In the genomic region with DNA sequence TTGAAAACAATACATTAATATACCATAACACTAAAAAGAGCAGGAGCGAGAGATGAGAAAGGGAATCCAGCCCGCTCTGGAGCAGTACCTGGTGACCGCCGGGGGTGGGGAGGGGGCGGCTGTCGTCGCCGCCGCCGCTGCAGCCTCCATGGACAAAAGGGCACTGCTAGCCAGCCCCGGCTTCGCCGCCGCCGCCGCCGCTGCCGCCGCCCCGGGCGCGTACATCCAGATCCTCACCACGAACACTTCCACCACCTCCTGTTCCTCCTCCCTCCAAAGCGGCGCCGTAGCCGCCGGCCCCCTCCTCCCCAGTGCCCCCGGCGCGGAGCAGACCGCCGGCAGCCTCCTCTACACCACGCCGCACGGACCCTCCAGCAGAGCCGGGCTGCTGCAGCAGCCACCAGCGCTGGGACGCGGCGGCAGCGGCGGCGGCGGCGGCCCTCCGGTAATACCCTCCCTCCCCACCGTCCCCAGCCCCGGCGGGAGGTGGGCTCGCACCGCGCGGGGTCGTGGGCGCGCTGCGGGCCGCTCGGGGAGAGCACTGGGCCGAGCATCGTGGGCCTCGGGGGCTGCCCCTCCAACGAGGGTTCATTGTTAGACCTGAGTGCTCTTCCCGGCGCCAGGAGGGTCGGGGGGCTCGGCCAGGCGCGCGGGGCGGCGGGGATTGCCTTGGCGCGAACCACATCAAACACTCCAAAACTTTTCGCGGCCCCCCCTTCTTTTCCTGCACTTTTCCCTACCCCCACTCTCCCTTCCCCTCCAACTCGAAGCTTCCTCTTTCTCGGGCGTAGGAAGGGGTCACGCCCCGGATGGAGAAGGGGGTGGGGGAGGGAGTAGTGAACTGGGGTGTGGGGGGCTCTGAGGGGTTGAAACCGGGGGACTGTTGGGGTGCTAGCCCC, we compare ENCODE assay signal across 2 cellular contexts.
TF ChIP-seq lines count a peak whose summit lies in the region.

No MANE protein-coding gene starts in this region.

TF ChIP-seq in WTC11, 78 proteins besides CTCF, POLR2A, EP300 and RAD21 (continued from another document and continues in another):
- TF ChIP-seq, protein P1, sequence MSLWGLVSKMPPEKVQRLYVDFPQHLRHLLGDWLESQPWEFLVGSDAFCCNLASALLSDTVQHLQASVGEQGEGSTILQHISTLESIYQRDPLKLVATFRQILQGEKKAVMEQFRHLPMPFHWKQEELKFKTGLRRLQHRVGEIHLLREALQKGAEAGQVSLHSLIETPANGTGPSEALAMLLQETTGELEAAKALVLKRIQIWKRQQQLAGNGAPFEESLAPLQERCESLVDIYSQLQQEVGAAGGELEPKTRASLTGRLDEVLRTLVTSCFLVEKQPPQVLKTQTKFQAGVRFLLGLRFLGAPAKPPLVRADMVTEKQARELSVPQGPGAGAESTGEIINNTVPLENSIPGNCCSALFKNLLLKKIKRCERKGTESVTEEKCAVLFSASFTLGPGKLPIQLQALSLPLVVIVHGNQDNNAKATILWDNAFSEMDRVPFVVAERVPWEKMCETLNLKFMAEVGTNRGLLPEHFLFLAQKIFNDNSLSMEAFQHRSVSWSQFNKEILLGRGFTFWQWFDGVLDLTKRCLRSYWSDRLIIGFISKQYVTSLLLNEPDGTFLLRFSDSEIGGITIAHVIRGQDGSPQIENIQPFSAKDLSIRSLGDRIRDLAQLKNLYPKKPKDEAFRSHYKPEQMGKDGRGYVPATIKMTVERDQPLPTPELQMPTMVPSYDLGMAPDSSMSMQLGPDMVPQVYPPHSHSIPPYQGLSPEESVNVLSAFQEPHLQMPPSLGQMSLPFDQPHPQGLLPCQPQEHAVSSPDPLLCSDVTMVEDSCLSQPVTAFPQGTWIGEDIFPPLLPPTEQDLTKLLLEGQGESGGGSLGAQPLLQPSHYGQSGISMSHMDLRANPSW (CRISPR knock-in tag; conservative IDR thresholded peaks at IDR 0.05; ENCODE audit: low read depth): no peak
- TF ChIP-seq GABPB1 (CRISPR knock-in tag; IDR thresholded peaks at IDR 0.05) (no peak), MXD4 (CRISPR knock-in tag; IDR thresholded peaks at IDR 0.05; ENCODE audit: borderline replicate concordance) (no peak), ZNF263 (CRISPR knock-in tag; IDR thresholded peaks at IDR 0.05; ENCODE audit: low read depth) (no peak)
- TF ChIP-seq, protein P2, sequence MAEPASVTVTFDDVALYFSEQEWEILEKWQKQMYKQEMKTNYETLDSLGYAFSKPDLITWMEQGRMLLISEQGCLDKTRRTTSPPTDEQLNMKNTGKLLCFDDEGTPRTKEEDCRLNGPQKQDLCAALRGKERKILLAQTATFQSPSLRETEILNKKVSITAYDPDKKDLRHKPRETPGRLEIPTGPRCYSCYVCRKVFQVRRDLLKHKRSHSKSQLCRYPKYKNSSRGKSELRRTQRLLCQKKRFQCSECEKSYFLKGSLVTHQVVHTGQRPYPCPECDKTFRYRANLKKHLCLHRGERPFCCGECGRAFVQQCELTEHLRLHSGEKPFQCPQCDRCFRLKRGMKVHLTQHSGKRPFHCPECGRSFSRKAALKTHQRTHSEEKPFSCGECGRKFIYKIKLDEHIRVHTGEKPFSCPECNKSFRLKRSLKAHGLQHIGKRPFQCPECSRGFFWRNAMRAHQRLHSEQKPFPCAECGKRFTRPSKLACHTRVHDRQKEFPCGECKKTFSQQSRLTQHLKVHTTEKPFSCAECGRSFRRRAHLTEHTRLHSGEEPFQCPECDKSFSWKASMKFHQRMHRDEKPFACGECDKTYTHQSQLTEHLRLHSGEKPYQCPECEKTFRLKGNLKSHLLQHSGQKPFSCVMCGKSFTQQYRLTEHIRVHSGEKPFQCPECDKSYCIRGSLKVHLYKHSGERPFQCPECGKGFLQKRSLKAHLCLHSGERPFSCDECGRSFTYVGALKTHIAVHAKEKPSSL (CRISPR knock-in tag; conservative IDR thresholded peaks at IDR 0.05): no peak
- TF ChIP-seq, protein P3, sequence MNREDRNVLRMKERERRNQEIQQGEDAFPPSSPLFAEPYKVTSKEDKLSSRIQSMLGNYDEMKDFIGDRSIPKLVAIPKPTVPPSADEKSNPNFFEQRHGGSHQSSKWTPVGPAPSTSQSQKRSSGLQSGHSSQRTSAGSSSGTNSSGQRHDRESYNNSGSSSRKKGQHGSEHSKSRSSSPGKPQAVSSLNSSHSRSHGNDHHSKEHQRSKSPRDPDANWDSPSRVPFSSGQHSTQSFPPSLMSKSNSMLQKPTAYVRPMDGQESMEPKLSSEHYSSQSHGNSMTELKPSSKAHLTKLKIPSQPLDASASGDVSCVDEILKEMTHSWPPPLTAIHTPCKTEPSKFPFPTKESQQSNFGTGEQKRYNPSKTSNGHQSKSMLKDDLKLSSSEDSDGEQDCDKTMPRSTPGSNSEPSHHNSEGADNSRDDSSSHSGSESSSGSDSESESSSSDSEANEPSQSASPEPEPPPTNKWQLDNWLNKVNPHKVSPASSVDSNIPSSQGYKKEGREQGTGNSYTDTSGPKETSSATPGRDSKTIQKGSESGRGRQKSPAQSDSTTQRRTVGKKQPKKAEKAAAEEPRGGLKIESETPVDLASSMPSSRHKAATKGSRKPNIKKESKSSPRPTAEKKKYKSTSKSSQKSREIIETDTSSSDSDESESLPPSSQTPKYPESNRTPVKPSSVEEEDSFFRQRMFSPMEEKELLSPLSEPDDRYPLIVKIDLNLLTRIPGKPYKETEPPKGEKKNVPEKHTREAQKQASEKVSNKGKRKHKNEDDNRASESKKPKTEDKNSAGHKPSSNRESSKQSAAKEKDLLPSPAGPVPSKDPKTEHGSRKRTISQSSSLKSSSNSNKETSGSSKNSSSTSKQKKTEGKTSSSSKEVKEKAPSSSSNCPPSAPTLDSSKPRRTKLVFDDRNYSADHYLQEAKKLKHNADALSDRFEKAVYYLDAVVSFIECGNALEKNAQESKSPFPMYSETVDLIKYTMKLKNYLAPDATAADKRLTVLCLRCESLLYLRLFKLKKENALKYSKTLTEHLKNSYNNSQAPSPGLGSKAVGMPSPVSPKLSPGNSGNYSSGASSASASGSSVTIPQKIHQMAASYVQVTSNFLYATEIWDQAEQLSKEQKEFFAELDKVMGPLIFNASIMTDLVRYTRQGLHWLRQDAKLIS (CRISPR knock-in tag; IDR thresholded peaks at IDR 0.05; ENCODE audit: borderline replicate concordance): no peak
- TF ChIP-seq, protein P4, sequence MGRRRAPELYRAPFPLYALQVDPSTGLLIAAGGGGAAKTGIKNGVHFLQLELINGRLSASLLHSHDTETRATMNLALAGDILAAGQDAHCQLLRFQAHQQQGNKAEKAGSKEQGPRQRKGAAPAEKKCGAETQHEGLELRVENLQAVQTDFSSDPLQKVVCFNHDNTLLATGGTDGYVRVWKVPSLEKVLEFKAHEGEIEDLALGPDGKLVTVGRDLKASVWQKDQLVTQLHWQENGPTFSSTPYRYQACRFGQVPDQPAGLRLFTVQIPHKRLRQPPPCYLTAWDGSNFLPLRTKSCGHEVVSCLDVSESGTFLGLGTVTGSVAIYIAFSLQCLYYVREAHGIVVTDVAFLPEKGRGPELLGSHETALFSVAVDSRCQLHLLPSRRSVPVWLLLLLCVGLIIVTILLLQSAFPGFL (CRISPR knock-in tag; IDR thresholded peaks at IDR 0.05; ENCODE audit: borderline replicate concordance): no peak
- TF ChIP-seq, protein P5, sequence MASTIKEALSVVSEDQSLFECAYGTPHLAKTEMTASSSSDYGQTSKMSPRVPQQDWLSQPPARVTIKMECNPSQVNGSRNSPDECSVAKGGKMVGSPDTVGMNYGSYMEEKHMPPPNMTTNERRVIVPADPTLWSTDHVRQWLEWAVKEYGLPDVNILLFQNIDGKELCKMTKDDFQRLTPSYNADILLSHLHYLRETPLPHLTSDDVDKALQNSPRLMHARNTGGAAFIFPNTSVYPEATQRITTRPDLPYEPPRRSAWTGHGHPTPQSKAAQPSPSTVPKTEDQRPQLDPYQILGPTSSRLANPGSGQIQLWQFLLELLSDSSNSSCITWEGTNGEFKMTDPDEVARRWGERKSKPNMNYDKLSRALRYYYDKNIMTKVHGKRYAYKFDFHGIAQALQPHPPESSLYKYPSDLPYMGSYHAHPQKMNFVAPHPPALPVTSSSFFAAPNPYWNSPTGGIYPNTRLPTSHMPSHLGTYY (CRISPR knock-in tag; IDR thresholded peaks at IDR 0.05): peak; percentile 19; the same call in 1 of the 2 replicates

TF ChIP-seq in HepG2, 621 proteins besides CTCF, POLR2A, EP300 and RAD21 (continued from another document and continues in another):
- TF ChIP-seq, protein P6, sequence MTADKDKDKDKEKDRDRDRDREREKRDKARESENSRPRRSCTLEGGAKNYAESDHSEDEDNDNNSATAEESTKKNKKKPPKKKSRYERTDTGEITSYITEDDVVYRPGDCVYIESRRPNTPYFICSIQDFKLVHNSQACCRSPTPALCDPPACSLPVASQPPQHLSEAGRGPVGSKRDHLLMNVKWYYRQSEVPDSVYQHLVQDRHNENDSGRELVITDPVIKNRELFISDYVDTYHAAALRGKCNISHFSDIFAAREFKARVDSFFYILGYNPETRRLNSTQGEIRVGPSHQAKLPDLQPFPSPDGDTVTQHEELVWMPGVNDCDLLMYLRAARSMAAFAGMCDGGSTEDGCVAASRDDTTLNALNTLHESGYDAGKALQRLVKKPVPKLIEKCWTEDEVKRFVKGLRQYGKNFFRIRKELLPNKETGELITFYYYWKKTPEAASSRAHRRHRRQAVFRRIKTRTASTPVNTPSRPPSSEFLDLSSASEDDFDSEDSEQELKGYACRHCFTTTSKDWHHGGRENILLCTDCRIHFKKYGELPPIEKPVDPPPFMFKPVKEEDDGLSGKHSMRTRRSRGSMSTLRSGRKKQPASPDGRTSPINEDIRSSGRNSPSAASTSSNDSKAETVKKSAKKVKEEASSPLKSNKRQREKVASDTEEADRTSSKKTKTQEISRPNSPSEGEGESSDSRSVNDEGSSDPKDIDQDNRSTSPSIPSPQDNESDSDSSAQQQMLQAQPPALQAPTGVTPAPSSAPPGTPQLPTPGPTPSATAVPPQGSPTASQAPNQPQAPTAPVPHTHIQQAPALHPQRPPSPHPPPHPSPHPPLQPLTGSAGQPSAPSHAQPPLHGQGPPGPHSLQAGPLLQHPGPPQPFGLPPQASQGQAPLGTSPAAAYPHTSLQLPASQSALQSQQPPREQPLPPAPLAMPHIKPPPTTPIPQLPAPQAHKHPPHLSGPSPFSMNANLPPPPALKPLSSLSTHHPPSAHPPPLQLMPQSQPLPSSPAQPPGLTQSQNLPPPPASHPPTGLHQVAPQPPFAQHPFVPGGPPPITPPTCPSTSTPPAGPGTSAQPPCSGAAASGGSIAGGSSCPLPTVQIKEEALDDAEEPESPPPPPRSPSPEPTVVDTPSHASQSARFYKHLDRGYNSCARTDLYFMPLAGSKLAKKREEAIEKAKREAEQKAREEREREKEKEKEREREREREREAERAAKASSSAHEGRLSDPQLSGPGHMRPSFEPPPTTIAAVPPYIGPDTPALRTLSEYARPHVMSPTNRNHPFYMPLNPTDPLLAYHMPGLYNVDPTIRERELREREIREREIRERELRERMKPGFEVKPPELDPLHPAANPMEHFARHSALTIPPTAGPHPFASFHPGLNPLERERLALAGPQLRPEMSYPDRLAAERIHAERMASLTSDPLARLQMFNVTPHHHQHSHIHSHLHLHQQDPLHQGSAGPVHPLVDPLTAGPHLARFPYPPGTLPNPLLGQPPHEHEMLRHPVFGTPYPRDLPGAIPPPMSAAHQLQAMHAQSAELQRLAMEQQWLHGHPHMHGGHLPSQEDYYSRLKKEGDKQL (CRISPR knock-in tag; IDR thresholded peaks at IDR 0.05; ENCODE audit: low read depth): no peak
- TF ChIP-seq RXRB (CRISPR knock-in tag; IDR thresholded peaks at IDR 0.05; ENCODE audit: borderline replicate concordance): no peak
- TF ChIP-seq, protein P7, sequence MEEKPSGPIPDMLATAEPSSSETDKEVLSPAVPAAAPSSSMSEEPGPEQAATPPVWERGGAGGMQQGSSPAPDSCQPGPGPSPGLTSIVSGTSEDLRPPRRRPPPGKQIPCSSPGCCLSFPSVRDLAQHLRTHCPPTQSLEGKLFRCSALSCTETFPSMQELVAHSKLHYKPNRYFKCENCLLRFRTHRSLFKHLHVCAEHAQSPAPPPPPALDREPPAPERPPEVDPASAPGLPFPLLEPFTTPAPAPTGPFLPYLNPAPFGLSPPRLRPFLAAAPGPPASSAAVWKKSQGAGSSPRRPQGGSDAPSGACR (CRISPR knock-in tag; IDR thresholded peaks at IDR 0.05): no peak
- TF ChIP-seq, protein P8, sequence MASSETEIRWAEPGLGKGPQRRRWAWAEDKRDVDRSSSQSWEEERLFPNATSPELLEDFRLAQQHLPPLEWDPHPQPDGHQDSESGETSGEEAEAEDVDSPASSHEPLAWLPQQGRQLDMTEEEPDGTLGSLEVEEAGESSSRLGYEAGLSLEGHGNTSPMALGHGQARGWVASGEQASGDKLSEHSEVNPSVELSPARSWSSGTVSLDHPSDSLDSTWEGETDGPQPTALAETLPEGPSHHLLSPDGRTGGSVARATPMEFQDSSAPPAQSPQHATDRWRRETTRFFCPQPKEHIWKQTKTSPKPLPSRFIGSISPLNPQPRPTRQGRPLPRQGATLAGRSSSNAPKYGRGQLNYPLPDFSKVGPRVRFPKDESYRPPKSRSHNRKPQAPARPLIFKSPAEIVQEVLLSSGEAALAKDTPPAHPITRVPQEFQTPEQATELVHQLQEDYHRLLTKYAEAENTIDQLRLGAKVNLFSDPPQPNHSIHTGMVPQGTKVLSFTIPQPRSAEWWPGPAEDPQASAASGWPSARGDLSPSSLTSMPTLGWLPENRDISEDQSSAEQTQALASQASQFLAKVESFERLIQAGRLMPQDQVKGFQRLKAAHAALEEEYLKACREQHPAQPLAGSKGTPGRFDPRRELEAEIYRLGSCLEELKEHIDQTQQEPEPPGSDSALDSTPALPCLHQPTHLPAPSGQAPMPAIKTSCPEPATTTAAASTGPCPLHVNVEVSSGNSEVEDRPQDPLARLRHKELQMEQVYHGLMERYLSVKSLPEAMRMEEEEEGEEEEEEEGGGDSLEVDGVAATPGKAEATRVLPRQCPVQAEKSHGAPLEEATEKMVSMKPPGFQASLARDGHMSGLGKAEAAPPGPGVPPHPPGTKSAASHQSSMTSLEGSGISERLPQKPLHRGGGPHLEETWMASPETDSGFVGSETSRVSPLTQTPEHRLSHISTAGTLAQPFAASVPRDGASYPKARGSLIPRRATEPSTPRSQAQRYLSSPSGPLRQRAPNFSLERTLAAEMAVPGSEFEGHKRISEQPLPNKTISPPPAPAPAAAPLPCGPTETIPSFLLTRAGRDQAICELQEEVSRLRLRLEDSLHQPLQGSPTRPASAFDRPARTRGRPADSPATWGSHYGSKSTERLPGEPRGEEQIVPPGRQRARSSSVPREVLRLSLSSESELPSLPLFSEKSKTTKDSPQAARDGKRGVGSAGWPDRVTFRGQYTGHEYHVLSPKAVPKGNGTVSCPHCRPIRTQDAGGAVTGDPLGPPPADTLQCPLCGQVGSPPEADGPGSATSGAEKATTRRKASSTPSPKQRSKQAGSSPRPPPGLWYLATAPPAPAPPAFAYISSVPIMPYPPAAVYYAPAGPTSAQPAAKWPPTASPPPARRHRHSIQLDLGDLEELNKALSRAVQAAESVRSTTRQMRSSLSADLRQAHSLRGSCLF (CRISPR knock-in tag; IDR thresholded peaks at IDR 0.05; ENCODE audit: borderline replicate concordance): no peak
- TF ChIP-seq, protein P9, sequence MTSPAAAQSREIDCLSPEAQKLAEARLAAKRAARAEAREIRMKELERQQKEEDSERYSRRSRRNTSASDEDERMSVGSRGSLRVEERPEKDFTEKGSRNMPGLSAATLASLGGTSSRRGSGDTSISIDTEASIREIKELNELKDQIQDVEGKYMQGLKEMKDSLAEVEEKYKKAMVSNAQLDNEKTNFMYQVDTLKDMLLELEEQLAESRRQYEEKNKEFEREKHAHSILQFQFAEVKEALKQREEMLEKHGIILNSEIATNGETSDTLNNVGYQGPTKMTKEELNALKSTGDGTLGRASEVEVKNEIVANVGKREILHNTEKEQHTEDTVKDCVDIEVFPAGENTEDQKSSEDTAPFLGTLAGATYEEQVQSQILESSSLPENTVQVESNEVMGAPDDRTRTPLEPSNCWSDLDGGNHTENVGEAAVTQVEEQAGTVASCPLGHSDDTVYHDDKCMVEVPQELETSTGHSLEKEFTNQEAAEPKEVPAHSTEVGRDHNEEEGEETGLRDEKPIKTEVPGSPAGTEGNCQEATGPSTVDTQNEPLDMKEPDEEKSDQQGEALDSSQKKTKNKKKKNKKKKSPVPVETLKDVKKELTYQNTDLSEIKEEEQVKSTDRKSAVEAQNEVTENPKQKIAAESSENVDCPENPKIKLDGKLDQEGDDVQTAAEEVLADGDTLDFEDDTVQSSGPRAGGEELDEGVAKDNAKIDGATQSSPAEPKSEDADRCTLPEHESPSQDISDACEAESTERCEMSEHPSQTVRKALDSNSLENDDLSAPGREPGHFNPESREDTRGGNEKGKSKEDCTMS (CRISPR knock-in tag; conservative IDR thresholded peaks at IDR 0.05): no peak
